Comparison of ENCODE assay signal across 26 cellular contexts in the genomic region with DNA sequence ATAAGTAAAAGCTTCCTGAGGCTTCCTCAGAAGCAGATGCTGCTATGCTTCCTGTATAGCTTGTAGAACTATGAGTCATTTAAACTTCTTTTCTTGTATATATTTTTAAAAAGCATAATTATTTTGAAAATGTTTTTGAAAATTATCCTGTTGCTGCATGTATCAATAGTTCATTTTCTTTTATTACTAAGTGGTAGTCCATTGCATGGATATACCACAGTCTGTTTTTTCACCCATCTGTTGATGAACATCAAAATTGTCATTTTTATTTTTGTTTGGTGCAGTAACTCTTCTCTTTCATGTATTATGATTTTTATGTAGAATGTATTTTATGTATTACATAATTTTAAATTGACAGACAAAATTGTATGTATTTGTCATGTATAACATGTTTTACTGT.
"Had no signal": no experiment of that assay in that cellular context is flagged by ENCODE, and none has a peak within 500 bp of the region (broad histone marks: within the 10 kb centered on the region; RNA-seq: fewer than 3 reads in every experiment).

No MANE protein-coding gene starts in this region.

- FAIRE-seq: endothelial cell of umbilical vein, frontal cortex had no signal

- H3K36me3 ChIP-seq: colonic mucosa, esophagus muscularis mucosa, esophagus squamous epithelium, gastrocnemius medialis, gastroesophageal sphincter, heart left ventricle, heart right ventricle had no signal

- H3K4me1 ChIP-seq: colonic mucosa, esophagus muscularis mucosa, esophagus squamous epithelium, foreskin keratinocyte, gastrocnemius medialis, gastroesophageal sphincter, heart left ventricle, heart right ventricle had no signal

- H3K4me3 ChIP-seq: colonic mucosa, coronary artery, dorsolateral prefrontal cortex, esophagus muscularis mucosa, esophagus squamous epithelium, gastrocnemius medialis, gastroesophageal sphincter, heart left ventricle, heart right ventricle had no signal

- DNase-seq: colonic mucosa; cortex of kidney; dermis blood vessel endothelial cell; dorsolateral prefrontal cortex; effector CD4-positive, alpha-beta T cell; effector CD8-positive, alpha-beta T cell; effector memory CD4-positive, alpha-beta T cell; effector memory CD8-positive, alpha-beta T cell; endodermal cell; erythroblast; esophagus squamous epithelium; foreskin fibroblast; foreskin keratinocyte; foreskin melanocyte; gastrocnemius medialis; glutamatergic neuron; head of caudate nucleus; heart left ventricle; heart right ventricle had no signal

- H3K27ac ChIP-seq: colonic mucosa, coronary artery, dorsolateral prefrontal cortex, epithelial cell of prostate, esophagus muscularis mucosa, esophagus squamous epithelium, foreskin keratinocyte, gastrocnemius medialis, gastroesophageal sphincter, heart left ventricle, heart right ventricle had no signal

- ATAC-seq: effector memory CD8-positive, alpha-beta T cell; esophagus mucosa; foreskin keratinocyte; gastrocnemius medialis; gastroesophageal sphincter; heart left ventricle; heart right ventricle had no signal

- H3K9me3 ChIP-seq: colonic mucosa, gastrocnemius medialis had no signal

- H3K27me3 ChIP-seq: colonic mucosa, dorsolateral prefrontal cortex, esophagus muscularis mucosa, esophagus squamous epithelium, foreskin keratinocyte, gastrocnemius medialis, gastroesophageal sphincter, heart left ventricle, heart right ventricle had no signal
